In the genomic region with DNA sequence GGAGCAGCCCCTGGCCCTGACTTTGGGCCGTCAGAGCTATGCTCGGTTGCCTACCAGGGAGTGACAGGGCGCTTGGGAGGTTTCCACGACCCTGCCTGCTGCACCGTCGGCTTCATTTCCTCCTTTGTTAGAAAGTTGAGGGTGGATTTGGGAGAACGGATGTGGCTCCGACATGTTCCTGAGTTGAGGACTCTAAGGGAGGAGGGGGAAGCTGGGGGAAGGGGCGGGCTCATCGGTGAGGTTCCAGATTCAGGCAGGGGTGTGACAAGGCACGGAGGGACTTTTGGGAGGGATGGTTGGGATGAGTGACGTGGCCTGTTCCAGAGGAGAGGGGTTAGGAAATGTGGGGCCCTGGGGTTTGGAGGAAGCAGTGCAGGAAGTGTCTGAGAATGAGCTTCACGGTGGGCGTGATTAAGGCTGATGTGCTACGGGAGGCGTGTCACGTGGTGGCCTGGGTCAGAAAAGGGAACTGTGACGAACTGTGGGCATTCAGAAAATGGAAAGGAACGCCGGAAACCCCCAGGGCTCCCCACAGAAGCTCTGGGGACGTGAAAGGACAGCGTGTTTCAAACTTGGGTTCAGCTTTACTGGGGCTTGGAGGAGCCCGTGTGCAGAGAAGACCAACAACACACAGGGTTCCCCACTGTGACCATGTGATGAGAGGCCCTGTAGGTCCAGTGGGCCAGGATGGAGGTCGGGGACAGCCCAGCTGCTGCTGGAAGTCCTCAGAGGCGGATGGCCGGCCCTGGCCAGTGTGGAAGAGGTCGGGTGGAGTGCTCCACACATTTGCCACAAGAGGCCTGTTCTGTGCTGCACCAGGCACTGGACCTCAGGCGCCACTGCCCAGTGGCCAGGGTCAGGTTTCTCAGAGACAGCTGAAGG, we compare ENCODE assay signal across 8 cellular contexts. TPM values are rescaled to one million over a fixed set of nuclear protein-coding genes. Genes with fewer than 3 reads are reported as not detected.
DNase-seq lines count a peak whose midpoint lies in the region; ATAC-seq, FAIRE-seq and TF ChIP-seq lines count a peak whose summit lies in the region.

No MANE protein-coding gene starts in this region.

- peaks cover 41% of the 10 kb centered on the region for H3K4me1 Mint-ChIP-seq in activated naive CD8-positive, alpha-beta T cell treated with anti-CD3 and anti-CD28 coated beads, Interleukin-2, amount 10 ng/mL, durations not matched to agents 7 days and 5 days

- POLR2A ChIA-PET in activated naive CD8-positive, alpha-beta T cell treated with anti-CD3 and anti-CD28 coated beads, Interleukin-2, amount 10 ng/mL, durations not matched to agents 7 days and 5 days (lab: Charles Lee): interaction anchor here (0.6 to 1.9 kb wide), 9 partner anchors 12 to 659 kb away, joined by 3 to 11 read pairs (median 5); partner anchors contain the start of genes PARVG and SAMM50

- no peaks in the 10 kb centered on the region for H3K27me3 Mint-ChIP-seq in activated naive CD8-positive, alpha-beta T cell treated with anti-CD3 and anti-CD28 coated beads, Interleukin-2, amount 10 ng/mL, durations not matched to agents 7 days and 5 days

- TF ChIP-seq POLR2A in GM12892 (IDR thresholded peaks at IDR 0.05; ENCODE audit: low read depth, low read length): peak; percentile 81

- H3K4me3 Mint-ChIP-seq in activated naive CD8-positive, alpha-beta T cell treated with anti-CD3 and anti-CD28 coated beads, Interleukin-2, amount 10 ng/mL, durations not matched to agents 7 days and 5 days: peak overlapping the region; percentile 78

- DNase-seq in GM12892 (ENCODE audit: insufficient read length) (peak; percentile 81), SKM-1 treated with dmso at 0.1 percent for 144 hours (lab: John Stamatoyannopoulos, UW; ENCODE audit: unreplicated experiment) (peak; percentile 86), lung (ENCODE audit: low spot score) (peak; percentile 75), SW 1271 (lab: John Stamatoyannopoulos, UW) (no peak), NCI-H2196 treated with DMSO at 0.1 percent for 48 hours (lab: John Stamatoyannopoulos, UW; ENCODE audit: unreplicated experiment) (no peak)
- peak; percentile 67 for DNase-seq in activated naive CD8-positive, alpha-beta T cell treated with anti-CD3 and anti-CD28 coated beads, Interleukin-2, amount 10 ng/mL, durations not matched to agents 7 days and 5 days
- DNase-seq in stimulated activated CD8-positive, alpha-beta memory T cell treated with anti-CD3 and anti-CD28 coated beads, Interleukin-15, amount 100 ng/mL, for 4 hours (ENCODE audit: low read depth in 2 of 2): peak; percentile 46 to 50

- FAIRE-seq in GM12892 (lab: Jason Lieb, UNC): no peak

- H3K9me3 Mint-ChIP-seq in activated naive CD8-positive, alpha-beta T cell treated with anti-CD3 and anti-CD28 coated beads, Interleukin-2, amount 10 ng/mL, durations not matched to agents 7 days and 5 days: no peaks in the 10 kb centered on the region

- no peaks in the 10 kb centered on the region for H3K9me3 ChIP-seq in lung (ENCODE audit: control insufficient read depth in 2 of 2, insufficient read depth in 1 of 2, low read length in 1 of 2)

- 20 to 36% methylated on average over 28 of the region's 28 CpGs for WGBS in lung, 2 donors

- H3K27ac Mint-ChIP-seq in activated naive CD8-positive, alpha-beta T cell treated with anti-CD3 and anti-CD28 coated beads, Interleukin-2, amount 10 ng/mL, durations not matched to agents 7 days and 5 days: peak overlapping the region; percentile 94

- H3K4me3 ChIP-seq in lung: no peak overlapping the region

- no peaks in the 10 kb centered on the region for H3K36me3 Mint-ChIP-seq in activated naive CD8-positive, alpha-beta T cell treated with anti-CD3 and anti-CD28 coated beads, Interleukin-2, amount 10 ng/mL, durations not matched to agents 7 days and 5 days

- H3K36me3 ChIP-seq in lung (ENCODE audit: control insufficient read depth in 2 of 2, insufficient read depth in 2 of 2, low read length in 2 of 2): no peaks in the 10 kb centered on the region

- no peaks in the 10 kb centered on the region for H3K27me3 ChIP-seq in lung (ENCODE audit: control insufficient read depth, insufficient read depth)

- peak overlapping the region; percentile 87 to 97 for H3K27ac ChIP-seq in lung (ENCODE audit: low read depth in 1 of 2, low read length in 1 of 2)

- ATAC-seq in HG02763 (IDR thresholded peaks at IDR 0.05; ENCODE audit: unreplicated experiment): peak; percentile 47
- peak; percentile 70 for ATAC-seq in activated naive CD8-positive, alpha-beta T cell treated with anti-CD3 and anti-CD28 coated beads, Interleukin-2, amount 10 ng/mL, durations not matched to agents 7 days and 5 days (ENCODE audit: low read depth)
- peak; percentile 71 for ATAC-seq in lung (ENCODE audit: insufficient read depth, low FRiP score)

- peaks cover 8 to 19% of the 10 kb centered on the region in 2 donors for H3K4me1 ChIP-seq in lung (ENCODE audit: control insufficient read depth in 2 of 2, insufficient read depth in 2 of 2, low read length in 2 of 2)

- TF ChIP-seq CTCF in lung (IDR thresholded peaks at IDR 0.05; ENCODE audit: control extremely low read depth, extremely low read depth): no peak

RNA-seq across cellular contexts. Expression of gene PARVB, which starts 2.8 kb away (rescaled TPM):
- 145 TPM for polyA plus RNA-seq in GM12892 (2012; ENCODE audit: missing spikeins)
- total RNA-seq in activated naive CD8-positive, alpha-beta T cell treated with anti-CD3 and anti-CD28 coated beads, Interleukin-2, amount 10 ng/mL, durations not matched to agents 7 days and 5 days: 10 to 100 TPM; 39.6 to 40.7 TPM
- 10 to 100 TPM; 49.4 to 50.1 TPM for total RNA-seq in lung
- 10 to 100 TPM; 16.9 to 64.2 TPM for polyA plus RNA-seq in lung

Comparison
In these comparisons a context has a peak if more than half of its experiments do, and no peak if none do; other contexts are left out.
1. DNase-seq: peak in GM12892 (single experiment), SKM-1 treated with dmso at 0.1 percent for 144 hours (single experiment), activated naive CD8-positive, alpha-beta T cell treated with anti-CD3 and anti-CD28 coated beads, Interleukin-2, amount 10 ng/mL, durations not matched to agents 7 days and 5 days (single experiment), lung (single experiment) and stimulated activated CD8-positive, alpha-beta memory T cell treated with anti-CD3 and anti-CD28 coated beads, Interleukin-15, amount 100 ng/mL, for 4 hours (2 of 2); none in SW 1271 (0 of 2) and NCI-H2196 treated with DMSO at 0.1 percent for 48 hours (single experiment).
2. Peak in every context shown above with its lines, with median percentiles within 50 percentile points of each other: ATAC-seq.